17 cellular contexts compared by ENCODE assay signal in the genomic region with DNA sequence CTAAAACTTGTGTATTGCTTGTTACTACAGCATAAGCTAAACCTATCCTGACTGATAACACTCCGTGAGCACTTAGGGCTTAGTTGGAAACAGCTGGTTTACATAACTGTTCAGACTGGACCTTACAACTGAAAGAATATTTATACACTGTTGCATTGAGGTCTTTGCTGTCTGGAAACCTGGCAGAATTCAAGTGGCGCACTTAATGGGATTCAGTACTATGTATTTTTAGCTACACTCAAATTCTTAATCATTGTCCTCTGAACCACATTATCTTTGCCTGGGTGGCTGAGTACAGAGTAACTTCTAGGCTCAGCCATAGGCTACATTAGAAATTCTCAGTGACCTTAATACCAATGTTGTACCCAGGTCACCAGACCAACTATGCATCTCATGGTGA.
DNase-seq lines count a peak whose midpoint lies in the region; ATAC-seq lines count a peak whose summit lies in the region.
"Had no signal": no experiment of that assay in that cellular context is flagged by ENCODE, and none has a peak within 500 bp of the region (broad histone marks: within the 10 kb centered on the region; RNA-seq: fewer than 3 reads in every experiment).

No MANE protein-coding gene starts in this region.

- H3K4me3 ChIP-seq in right cardiac atrium (ENCODE audit: low read length) = no peak overlapping the region
- H3K4me3 ChIP-seq: A549, GM23248, HAP-1 had no signal

- no peak for DNase-seq in Right ventricle myocardium inferior (ENCODE audit: missing footprints)
- DNase-seq in cardiac septum (ENCODE audit: low spot score) = no peak
- DNase-seq in left cardiac atrium = no peak
- DNase-seq in right cardiac atrium = no peak
- no peak for DNase-seq in activated CD4-positive, CD25-positive, alpha-beta regulatory T cell treated with anti-CD3 and anti-CD28 coated beads, Interleukin-2, amount 50 U/mL, for 72 hours
- DNase-seq in NCI-H128 (lab: John Stamatoyannopoulos, UW; ENCODE audit: unreplicated experiment) = no peak
- DNase-seq: AML-193; CD4-positive, alpha-beta memory T cell; DMS153; DMS79; GDM1 had no signal

- intact Hi-C loops in Right ventricle myocardium inferior (cut with DNase I) = no loop called here
- intact Hi-C loops in cardiac septum (cut with DNase I) = no loop called here
- intact Hi-C loops in left cardiac atrium (cut with DNase I) = no loop called here
- intact Hi-C loops in right cardiac atrium (cut with DNase I) = no loop called here

- WGBS in right cardiac atrium = 49% methylated on average over 2 of the region's 2 CpGs

- H3K27ac ChIP-seq in right cardiac atrium (ENCODE audit: low read length) = peak overlapping the region; percentile 99
- H3K27ac ChIP-seq: 22Rv1, A549, GM23248, HL-60 had no signal

- no peaks in the 10 kb centered on the region for H3K9me3 ChIP-seq in right cardiac atrium (ENCODE audit: control insufficient read depth, low read length)
- H3K9me3 ChIP-seq: A549, HAP-1 had no signal

- ATAC-seq in Right ventricle myocardium inferior (peak; percentile 77), left cardiac atrium (peak; percentile 66 to 76), right cardiac atrium (peak; percentile 75 to 84), GM19395 (IDR thresholded peaks at IDR 0.05; ENCODE audit: unreplicated experiment) (no peak)

- H3K27me3 ChIP-seq in right cardiac atrium (ENCODE audit: control insufficient read depth, insufficient read depth) = no peaks in the 10 kb centered on the region

- H3K4me1 ChIP-seq in right cardiac atrium (ENCODE audit: control insufficient read depth, insufficient read depth, low read length) = no peaks in the 10 kb centered on the region
- H3K4me1 ChIP-seq: A549, HAP-1 had no signal
